ENCODE assay signal across 32 cellular contexts in the genomic region with DNA sequence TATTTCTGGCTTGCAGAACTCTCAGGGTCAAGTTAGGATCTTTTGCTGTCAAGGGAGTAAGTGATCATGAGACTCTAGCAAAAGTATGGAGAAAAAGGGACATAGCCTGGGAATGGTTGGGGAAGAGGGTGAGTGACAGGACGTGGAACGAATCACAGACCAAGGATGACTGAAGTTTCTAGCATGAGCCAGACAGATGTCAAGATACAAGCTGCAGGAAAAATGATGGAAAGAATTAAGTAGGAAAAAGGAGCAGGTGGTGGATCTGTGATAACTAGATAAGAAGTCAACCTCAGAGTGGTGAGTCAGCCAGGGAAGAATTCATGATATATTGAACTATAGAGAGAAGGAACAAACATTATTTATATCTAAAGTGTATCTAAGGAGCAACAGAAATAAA.
DNase-seq lines count a peak whose midpoint lies in the region; ATAC-seq, FAIRE-seq and TF ChIP-seq lines count a peak whose summit lies in the region.
"Had no signal": no experiment of that assay in that cellular context is flagged by ENCODE, and none has a peak within 500 bp of the region (broad histone marks: within the 10 kb centered on the region; RNA-seq: fewer than 3 reads in every experiment).

No MANE protein-coding gene starts in this region.

- H3K4me2 ChIP-seq in keratinocyte (ENCODE audit: control insufficient read depth, extremely low read depth, insufficient read depth, low read depth, low read length): no peak overlapping the region

- no peaks in the 10 kb centered on the region for H3K36me3 ChIP-seq in brain microvascular endothelial cell (replicated peaks)
- H3K36me3 ChIP-seq in keratinocyte (ENCODE audit: control insufficient read depth in 2 of 2, extremely low read depth in 1 of 2, insufficient read depth in 2 of 2, low read length in 2 of 2): no peaks in the 10 kb centered on the region
- no peaks in the 10 kb centered on the region for H3K36me3 ChIP-seq in right atrium auricular region
- H3K36me3 ChIP-seq: adrenal gland, breast epithelium, HAP-1, MG63, neutrophil, prostate gland, sigmoid colon, transverse colon had no signal

- dilution Hi-C loops in keratinocyte (cut with MboI; ENCODE audit: extremely low pct_ligation_motif_present, low sequenced_read_pairs): no loop called here

- H3K9me1 ChIP-seq in keratinocyte (ENCODE audit: control insufficient read depth, extremely low read depth, insufficient read depth, low read length): no peaks in the 10 kb centered on the region

- no peak overlapping the region for H3K4me3 ChIP-seq in brain microvascular endothelial cell (ENCODE audit: low read depth, low read length)
- no peak overlapping the region for H3K4me3 ChIP-seq in keratinocyte (ENCODE audit: control insufficient read depth in 2 of 3, extremely low read depth in 1 of 3, insufficient read depth in 2 of 3, low read depth in 1 of 3, low read length in 3 of 3)
- H3K4me3 ChIP-seq in right atrium auricular region: no peak overlapping the region
- H3K4me3 ChIP-seq: adrenal gland, breast epithelium, HAP-1, MG63, prostate gland, sigmoid colon, transverse colon had no signal

- in situ Hi-C loops in brain microvascular endothelial cell (cut with HindIII; ENCODE audit: low pct_ligation_motif_present, low sequenced_read_pairs): no loop called here

- no peak for FAIRE-seq in keratinocyte (lab: Jason Lieb, UNC)
- FAIRE-seq: colon, endothelial cell of umbilical vein, G401.6 had no signal

- no peaks in the 10 kb centered on the region for H4K20me1 ChIP-seq in keratinocyte (ENCODE audit: control insufficient read depth, extremely low read depth, insufficient read depth, low read length)

- H3K27me3 ChIP-seq in brain microvascular endothelial cell (replicated peaks): no peaks in the 10 kb centered on the region
- H3K27me3 ChIP-seq in keratinocyte (ENCODE audit: control insufficient read depth, extremely low read depth, insufficient read depth, low read length): no peaks in the 10 kb centered on the region
- H3K27me3 ChIP-seq in right atrium auricular region: no peaks in the 10 kb centered on the region
- H3K27me3 ChIP-seq: adrenal gland, MG63, neutrophil, transverse colon had no signal

- no peak for TF ChIP-seq CTCF in brain microvascular endothelial cell (IDR thresholded peaks at IDR 0.05; ENCODE audit: low read depth, low read length, missing control alignments)
- no peak for TF ChIP-seq CTCF in keratinocyte (optimal IDR thresholded peaks at IDR 0.05 in 1 of 3, IDR thresholded peaks at IDR 0.05 in 1 of 3, conservative IDR thresholded peaks at IDR 0.05 in 1 of 3; ENCODE audit: extremely low read depth in 1 of 3, insufficient read depth in 2 of 3, low read length in 3 of 3)
- TF ChIP-seq CTCF in right atrium auricular region (IDR thresholded peaks at IDR 0.05): no peak

- no peaks in the 10 kb centered on the region for H3K79me2 ChIP-seq in keratinocyte (ENCODE audit: control insufficient read depth, insufficient read depth, low read length)

- no peak overlapping the region for H3K9ac ChIP-seq in keratinocyte (ENCODE audit: control insufficient read depth, extremely low read depth, insufficient read depth, low read length)

- DNase-seq in EH (ENCODE audit: low read depth): peak; percentile 3
- peak; percentile 43 for DNase-seq in NCI-H524 treated with DMSO at 0.1 percent for 48 hours (lab: John Stamatoyannopoulos, UW)
- peak; percentile 8 for DNase-seq in brain microvascular endothelial cell
- DNase-seq in keratinocyte (ENCODE audit: low read depth, low spot score): peak; percentile 7
- no peak for DNase-seq in HK-2 (ENCODE audit: unreplicated experiment)
- no peak for DNase-seq in superior temporal gyrus (ENCODE audit: extremely low spot score)
- DNase-seq in right atrium auricular region (ENCODE audit: low spot score): no peak
- DNase-seq: ACHN; activated CD8-positive, alpha-beta T cell treated with anti-CD3 and anti-CD28 coated beads, Interleukin-2, amount 10 ng/mL, durations not matched to agents 7 days and 5 days; activated naive CD4-positive, alpha-beta T cell treated with anti-CD3 and anti-CD28 coated beads, Interleukin-2, amount 10 ng/mL, durations not matched to agents 7 days and 5 days; adrenal gland; CD8-positive, alpha-beta memory T cell; DMS53; islet precursor cell; MG63; naive thymus-derived CD4-positive, alpha-beta T cell; NCI-H1105 treated with DMSO at 0.1 percent for 48 hours; NCI-H187 treated with DMSO at 0.1 percent for 48 hours; NCI-H510A treated with DMSO at 0.1 percent for 48 hours; SHP77; sigmoid colon; stimulated activated CD4-positive, alpha-beta T cell treated with anti-CD3 and anti-CD28 coated beads, Interleukin-4, amount 100 ng/mL, for 4 hours; transverse colon had no signal

- no peak for ATAC-seq in HG02623 (IDR thresholded peaks at IDR 0.05; ENCODE audit: unreplicated experiment)
- ATAC-seq: activated CD8-positive, alpha-beta T cell treated with anti-CD3 and anti-CD28 coated beads, Interleukin-2, amount 10 ng/mL, durations not matched to agents 7 days and 5 days; activated T-helper 17 cell treated with anti-CD3 and anti-CD28 coated beads, Interleukin-2, amount 50 U/mL, for 72 hours; naive thymus-derived CD4-positive, alpha-beta T cell had no signal

- H3K4me1 ChIP-seq in keratinocyte (ENCODE audit: control insufficient read depth, extremely low read depth, insufficient read depth, low read length): peaks cover 3% of the 10 kb centered on the region
- no peaks in the 10 kb centered on the region for H3K4me1 ChIP-seq in right atrium auricular region
- H3K4me1 ChIP-seq: adrenal gland, breast epithelium, HAP-1, prostate gland, sigmoid colon, transverse colon had no signal

- H3K27ac ChIP-seq in brain microvascular endothelial cell (no peak overlapping the region), keratinocyte (ENCODE audit: control insufficient read depth, insufficient read depth, low read length) (no peak overlapping the region), right atrium auricular region (no peak overlapping the region)
- H3K27ac ChIP-seq: adrenal gland, breast epithelium, neutrophil, prostate gland, sigmoid colon, transverse colon had no signal

- H3K9me3 ChIP-seq in keratinocyte (ENCODE audit: control insufficient read depth, low read depth, low read length) (no peaks in the 10 kb centered on the region), right atrium auricular region (no peaks in the 10 kb centered on the region)
- H3K9me3 ChIP-seq: adrenal gland, breast epithelium, HAP-1, MG63, neutrophil, prostate gland, sigmoid colon, transverse colon had no signal

- H2AFZ ChIP-seq in keratinocyte (ENCODE audit: control insufficient read depth, low read length): no peak overlapping the region

Comparison
In these comparisons a context has a peak if more than half of its experiments do, and no peak if none do; other contexts are left out.
1. DNase-seq: peak in EH (single experiment), NCI-H524 treated with DMSO at 0.1 percent for 48 hours (single experiment), brain microvascular endothelial cell (single experiment) and keratinocyte (single experiment); none in HK-2 (single experiment), superior temporal gyrus (single experiment) and right atrium auricular region (single experiment).